In the genomic region with DNA sequence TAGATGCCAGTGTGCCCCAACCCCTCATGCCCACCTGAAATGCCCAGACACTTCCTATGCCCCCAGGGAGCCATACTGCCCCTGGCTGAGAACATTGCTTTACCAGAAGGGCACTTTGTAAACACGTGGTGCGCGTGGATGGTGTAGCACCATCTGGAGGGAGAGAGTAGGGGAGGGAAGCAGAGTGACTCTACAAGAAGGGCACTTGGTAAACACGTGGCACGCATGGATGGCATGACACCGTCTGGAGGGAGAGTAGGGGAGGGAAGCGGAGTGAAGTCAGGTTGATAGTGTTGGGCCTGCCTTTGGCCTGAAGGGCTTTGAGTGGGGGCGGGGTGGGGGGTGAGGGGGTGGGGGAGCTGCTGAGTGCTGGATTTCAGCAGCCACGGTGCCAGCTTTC, we compare ENCODE assay signal across 16 cellular contexts.
A peak's percentile ranks its signal among the peaks of the same experiment; 100 is the strongest.
DNase-seq lines count a peak whose midpoint lies in the region; ATAC-seq, FAIRE-seq and TF ChIP-seq lines count a peak whose summit lies in the region.
"Had no signal": no experiment of that assay in that cellular context is flagged by ENCODE, and none has a peak within 500 bp of the region (broad histone marks: within the 10 kb centered on the region; RNA-seq: fewer than 3 reads in every experiment).

No MANE protein-coding gene starts in this region.

- in situ Hi-C loops in GM13977 (cut with MboI; ENCODE audit: low pct_unique_long_range_greater_than_20kb, low sequenced_read_pairs, unreplicated experiment) = no loop called here

- no peak for ATAC-seq in GM21360 (IDR thresholded peaks at IDR 0.05; ENCODE audit: unreplicated experiment)
- ATAC-seq: foreskin keratinocyte had no signal

- no peak for TF ChIP-seq CTCF in GM13977 (IDR thresholded peaks at IDR 0.05; ENCODE audit: extremely low read depth, insufficient read depth, missing control alignments)

- peak; percentile 74 for DNase-seq in COLO668 (lab: John Stamatoyannopoulos, UW; ENCODE audit: unreplicated experiment)
- DNase-seq in DMS79 (lab: John Stamatoyannopoulos, UW) = peak; percentile 96
- peak; percentile 85 for DNase-seq in NCI-H2171 (lab: John Stamatoyannopoulos, UW)
- DNase-seq in SKM-1 (lab: John Stamatoyannopoulos, UW; ENCODE audit: unreplicated experiment) = no peak
- no peak for DNase-seq in GM13977 (ENCODE audit: low spot score)
- DNase-seq: activated CD4-positive, alpha-beta memory T cell treated with anti-CD3 and anti-CD28 coated beads, Interleukin-2, amount 10 ng/mL, durations not matched to agents 7 days and 5 days; activated gamma-delta T cell treated with Interleukin-2 at 50 U/mL for 16 hours; activated T-cell treated with anti-CD3 and anti-CD28 coated beads for 4 hours; CD4-positive, alpha-beta memory T cell; foreskin keratinocyte; NCI-H1105; SW 1271; uterus had no signal

- FAIRE-seq in islet of Langerhans (lab: Jason Lieb, UNC) = peak; percentile 5
- FAIRE-seq: H54 had no signal

Comparison
In these comparisons a context has a peak if more than half of its experiments do, and no peak if none do; other contexts are left out.
1. DNase-seq: peak in COLO668 (single experiment), DMS79 (single experiment) and NCI-H2171 (single experiment); none in SKM-1 (single experiment) and GM13977 (single experiment).